37 cellular contexts compared by ENCODE assay signal in the genomic region with DNA sequence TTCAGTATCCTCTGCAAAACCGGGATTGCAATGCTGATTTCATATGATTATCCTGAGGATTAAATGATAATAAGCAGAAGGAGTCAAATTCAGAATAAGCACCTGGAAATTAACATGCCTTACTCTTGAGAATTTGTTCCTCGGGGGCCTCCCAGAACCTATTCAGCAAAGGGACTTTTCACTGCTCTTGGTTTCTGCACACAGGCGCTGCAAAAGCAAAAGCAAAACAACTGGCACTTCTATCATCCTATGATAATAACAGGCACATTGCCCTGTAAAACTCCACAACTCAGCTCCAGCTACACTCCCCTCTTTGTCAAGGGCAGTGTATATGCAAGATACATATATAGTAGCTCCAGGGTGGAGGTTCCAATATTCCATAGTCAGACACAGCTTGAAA.
"Had no signal": no experiment of that assay in that cellular context is flagged by ENCODE, and none has a peak within 500 bp of the region (broad histone marks: within the 10 kb centered on the region; RNA-seq: fewer than 3 reads in every experiment).

No MANE protein-coding gene starts in this region.

- FAIRE-seq: astrocyte, colon, TTC549 had no signal

- ATAC-seq: activated CD4-positive, alpha-beta T cell treated with anti-CD3 and anti-CD28 coated beads for 36 hours; activated CD4-positive, CD25-positive, alpha-beta regulatory T cell treated with anti-CD3 and anti-CD28 coated beads, Interleukin-2, amount 50 U/mL, for 24 hours; activated naive CD4-positive, alpha-beta T cell treated with anti-CD3 and anti-CD28 coated beads, Interleukin-2, amount 50 U/mL, for 72 hours; activated T-cell treated with anti-CD3 and anti-CD28 coated beads, Interleukin-2, amount 50 U/mL, for 4 hours; activated T-cell treated with anti-CD3 and anti-CD28 coated beads, Interleukin-2, amount 50 U/mL, for 72 hours; activated T-helper 17 cell treated with anti-CD3 and anti-CD28 coated beads, Interleukin-2, amount 50 U/mL, for 72 hours; body of pancreas; WTC11 had no signal

- H3K27me3 ChIP-seq: adrenal gland, body of pancreas, brain microvascular endothelial cell, breast epithelium had no signal

- H3K4me3 Mint-ChIP-seq: activated CD4-positive, alpha-beta memory T cell treated with anti-CD3 and anti-CD28 coated beads, Interleukin-2, amount 10 ng/mL, durations not matched to agents 7 days and 5 days; activated CD4-positive, alpha-beta T cell treated with anti-CD3 and anti-CD28 coated beads for 36 hours; activated CD4-positive, alpha-beta T cell treated with anti-CD3 and anti-CD28 coated beads, Interleukin-2, amount 10 ng/mL, durations not matched to agents 7 days and 5 days; activated naive CD4-positive, alpha-beta T cell treated with anti-CD3 and anti-CD28 coated beads for 36 hours; activated naive CD8-positive, alpha-beta T cell treated with anti-CD3 and anti-CD28 coated beads for 36 hours; activated T-cell treated with anti-CD3 and anti-CD28 coated beads, Interleukin-2, amount 50 U/mL, for 4 hours; activated T-cell treated with anti-CD3 and anti-CD28 coated beads, Interleukin-2, amount 50 U/mL, for 72 hours; activated T-helper 1 cell treated with anti-CD3 and anti-CD28 coated beads, Interleukin-12 subunit alpha, Interleukin-12 subunit beta, Interleukin-2, Interleukin-4 antibody, amounts not matched to agents 30 ng/mL and 10 ng/mL and 1 ng/mL, durations not matched to agents 14 hours and 24 hours and 36 hours; activated T-helper 17 cell treated with anti-CD3 and anti-CD28 coated beads, Interleukin-2, amount 50 U/mL, for 72 hours; T-helper 2 cell treated with Interferon-gamma antibody and Interleukin-4, amounts not matched to agents 5 μg/mL and 100 μg/mL, for 36 hours; WTC11 had no signal

- H3K4me1 Mint-ChIP-seq: activated CD4-positive, alpha-beta memory T cell treated with anti-CD3 and anti-CD28 coated beads, Interleukin-2, amount 10 ng/mL, durations not matched to agents 7 days and 5 days; activated CD4-positive, alpha-beta T cell treated with anti-CD3 and anti-CD28 coated beads for 36 hours; activated CD4-positive, alpha-beta T cell treated with anti-CD3 and anti-CD28 coated beads, Interleukin-2, amount 10 ng/mL, durations not matched to agents 7 days and 5 days; activated naive CD8-positive, alpha-beta T cell treated with anti-CD3 and anti-CD28 coated beads for 36 hours; activated T-helper 17 cell treated with anti-CD3 and anti-CD28 coated beads, Interleukin-2, amount 50 U/mL, for 72 hours had no signal

- H3K27ac ChIP-seq: adrenal gland, body of pancreas, brain microvascular endothelial cell, breast epithelium, VCaP had no signal

- H3K27me3 Mint-ChIP-seq: activated CD4-positive, alpha-beta T cell treated with anti-CD3 and anti-CD28 coated beads for 36 hours; activated CD4-positive, alpha-beta T cell treated with anti-CD3 and anti-CD28 coated beads, Interleukin-2, amount 10 ng/mL, durations not matched to agents 7 days and 5 days had no signal

- H3K36me3 Mint-ChIP-seq: activated naive CD4-positive, alpha-beta T cell treated with anti-CD3 and anti-CD28 coated beads, Interleukin-2, amount 50 U/mL, for 72 hours; activated naive CD8-positive, alpha-beta T cell treated with anti-CD3 and anti-CD28 coated beads for 36 hours; WTC11 had no signal

- DNase-seq: activated CD4-positive, alpha-beta memory T cell treated with anti-CD3 and anti-CD28 coated beads, Interleukin-2, amount 10 ng/mL, durations not matched to agents 7 days and 5 days; activated CD4-positive, alpha-beta T cell treated with anti-CD3 and anti-CD28 coated beads for 1 hour; activated CD4-positive, alpha-beta T cell treated with anti-CD3 and anti-CD28 coated beads for 36 hours; activated CD4-positive, alpha-beta T cell treated with anti-CD3 and anti-CD28 coated beads for 48 hours; activated CD4-positive, alpha-beta T cell treated with anti-CD3 and anti-CD28 coated beads, Interleukin-2, amount 10 ng/mL, durations not matched to agents 7 days and 5 days; activated CD4-positive, alpha-beta T cell treated with anti-CD3 and anti-CD28 coated beads, Interleukin-2, amount 50 U/mL, for 48 hours; activated CD4-positive, CD25-positive, alpha-beta regulatory T cell; activated CD8-positive, alpha-beta memory T cell treated with anti-CD3 and anti-CD28 coated beads, Interleukin-2, amount 50 U/mL, for 4 hours; activated effector memory CD4-positive, alpha-beta T cell treated with anti-CD3 and anti-CD28 coated beads, Interleukin-2, amount 50 U/mL, for 16 hours; activated gamma-delta T cell treated with Interleukin-2 at 50 U/mL for 16 hours; activated naive CD4-positive, alpha-beta T cell; activated naive CD4-positive, alpha-beta T cell treated with anti-CD3 and anti-CD28 coated beads for 36 hours; activated naive CD4-positive, alpha-beta T cell treated with anti-CD3 and anti-CD28 coated beads, Interleukin-2, amount 50 U/mL, for 16 hours; activated naive CD8-positive, alpha-beta T cell treated with anti-CD3 and anti-CD28 coated beads for 36 hours; activated T-cell treated with anti-CD3 and anti-CD28 coated beads for 4 hours; activated T-cell treated with anti-CD3 and anti-CD28 coated beads, Interleukin-2, amount 50 U/mL, for 1 hour; activated T-cell treated with anti-CD3 and anti-CD28 coated beads, Interleukin-2, amount 50 U/mL, for 4 hours; activated T-cell treated with anti-CD3 and anti-CD28 coated beads, Interleukin-2, amount 50 U/mL, for 72 hours; adrenal gland; amniotic stem cell; aorta; body of pancreas; brain microvascular endothelial cell; central memory CD4-positive, alpha-beta T cell; T-helper 2 cell; T-helper 9 cell had no signal

- H3K9me3 ChIP-seq: adrenal gland, body of pancreas, breast epithelium had no signal

- H3K27ac Mint-ChIP-seq: activated CD4-positive, alpha-beta memory T cell treated with anti-CD3 and anti-CD28 coated beads, Interleukin-2, amount 10 ng/mL, durations not matched to agents 7 days and 5 days; activated CD4-positive, alpha-beta T cell treated with anti-CD3 and anti-CD28 coated beads for 36 hours; activated CD4-positive, alpha-beta T cell treated with anti-CD3 and anti-CD28 coated beads, Interleukin-2, amount 10 ng/mL, durations not matched to agents 7 days and 5 days; activated naive CD4-positive, alpha-beta T cell treated with anti-CD3 and anti-CD28 coated beads for 36 hours; activated naive CD4-positive, alpha-beta T cell treated with anti-CD3 and anti-CD28 coated beads, Interleukin-2, amount 50 U/mL, for 72 hours; activated naive CD8-positive, alpha-beta T cell treated with anti-CD3 and anti-CD28 coated beads for 36 hours; activated T-cell treated with anti-CD3 and anti-CD28 coated beads, Interleukin-2, amount 50 U/mL, for 72 hours; activated T-helper 1 cell treated with anti-CD3 and anti-CD28 coated beads, Interleukin-12 subunit alpha, Interleukin-12 subunit beta, Interleukin-2, Interleukin-4 antibody, amounts not matched to agents 30 ng/mL and 10 ng/mL and 1 ng/mL, durations not matched to agents 14 hours and 24 hours and 36 hours; activated T-helper 17 cell treated with anti-CD3 and anti-CD28 coated beads, Interleukin-2, amount 50 U/mL, for 72 hours; T-helper 2 cell treated with Interferon-gamma antibody and Interleukin-4, amounts not matched to agents 5 μg/mL and 100 μg/mL, for 36 hours; WTC11 had no signal

- H3K4me3 ChIP-seq: adrenal gland, body of pancreas, breast epithelium had no signal

- H3K9me3 Mint-ChIP-seq: activated CD4-positive, alpha-beta memory T cell treated with anti-CD3 and anti-CD28 coated beads, Interleukin-2, amount 10 ng/mL, durations not matched to agents 7 days and 5 days; activated CD4-positive, alpha-beta T cell treated with anti-CD3 and anti-CD28 coated beads, Interleukin-2, amount 10 ng/mL, durations not matched to agents 7 days and 5 days; activated naive CD4-positive, alpha-beta T cell treated with anti-CD3 and anti-CD28 coated beads for 36 hours; activated naive CD4-positive, alpha-beta T cell treated with anti-CD3 and anti-CD28 coated beads, Interleukin-2, amount 50 U/mL, for 72 hours; activated naive CD8-positive, alpha-beta T cell treated with anti-CD3 and anti-CD28 coated beads for 36 hours; activated T-cell treated with anti-CD3 and anti-CD28 coated beads, Interleukin-2, amount 50 U/mL, for 4 hours; activated T-cell treated with anti-CD3 and anti-CD28 coated beads, Interleukin-2, amount 50 U/mL, for 72 hours; activated T-helper 1 cell treated with anti-CD3 and anti-CD28 coated beads, Interleukin-12 subunit alpha, Interleukin-12 subunit beta, Interleukin-2, Interleukin-4 antibody, amounts not matched to agents 30 ng/mL and 10 ng/mL and 1 ng/mL, durations not matched to agents 14 hours and 24 hours and 36 hours; activated T-helper 17 cell treated with anti-CD3 and anti-CD28 coated beads, Interleukin-2, amount 50 U/mL, for 72 hours; T-helper 2 cell treated with Interferon-gamma antibody and Interleukin-4, amounts not matched to agents 5 μg/mL and 100 μg/mL, for 36 hours had no signal

- H3K36me3 ChIP-seq: adrenal gland, brain microvascular endothelial cell, breast epithelium had no signal

- H3K4me1 ChIP-seq: adrenal gland, body of pancreas, breast epithelium had no signal
